6 cellular contexts compared by ENCODE assay signal in genomic region chr3:25900171-25900570, GRCh38.
"Had no signal": no experiment of that assay in that cellular context is flagged by ENCODE, and none has a peak within 500 bp of the region (broad histone marks: within the 10 kb centered on the region; RNA-seq: fewer than 3 reads in every experiment).

No MANE protein-coding gene starts in this region.

- H3K4me3 Mint-ChIP-seq: GM23338, H9 had no signal

- H3K4me3 ChIP-seq: GM23338, K562 had no signal

- ATAC-seq: GM23338, K562 had no signal

- H3K27ac Mint-ChIP-seq: GM23338 had no signal

- DNase-seq: H9, HCEC 1CT, IMR-90, KG1 had no signal

- H3K9me3 Mint-ChIP-seq: GM23338, H9 had no signal
